Comparison of ENCODE assay signal across 8 cellular contexts in genomic region chr2:186485576-186485870, GRCh38. TPM values are rescaled to one million over a fixed set of nuclear protein-coding genes. Genes with fewer than 3 reads are reported as not detected.
DNase-seq lines count a peak whose midpoint lies in the region; ATAC-seq and TF ChIP-seq lines count a peak whose summit lies in the region.

No MANE protein-coding gene starts in this region.

- H3K27ac ChIP-seq in CD4-positive, alpha-beta T cell (ENCODE audit: low read depth, low read length) = peak overlapping the region; percentile 87
- H3K27ac ChIP-seq in colonic mucosa = peak overlapping the region; percentile 91

- peaks cover 29% of the 10 kb centered on the region for H3K36me3 Mint-ChIP-seq in CD4-positive, alpha-beta T cell (ENCODE audit: low read depth)
- H3K36me3 Mint-ChIP-seq in nephron progenitor cell (ENCODE audit: low read depth) = peaks cover 5% of the 10 kb centered on the region

- CTCF ChIA-PET in CD4-positive, alpha-beta T cell (lab: Charles Lee) = interaction anchor here (1.1 kb wide), 1 partner anchor 19 kb away, joined by 4 read pairs; no protein-coding TSS in a partner anchor

- no peak for TF ChIP-seq RAD21 in Ishikawa (IDR thresholded peaks at IDR 0.05; ENCODE audit: low read depth)

- H3K36me3 ChIP-seq in colonic mucosa = no peaks in the 10 kb centered on the region

- H3K27me3 Mint-ChIP-seq in CD4-positive, alpha-beta T cell = no peaks in the 10 kb centered on the region
- H3K27me3 Mint-ChIP-seq in nephron progenitor cell (ENCODE audit: low read depth, poor library complexity) = no peaks in the 10 kb centered on the region

- ATAC-seq in CD4-positive, alpha-beta T cell (ENCODE audit: poor library complexity) = no peak
- no peak for ATAC-seq in left lobe of liver

- peak overlapping the region; percentile 72 to 97 for H3K9ac ChIP-seq in colonic mucosa (ENCODE audit: low read depth in 2 of 2, low read length in 2 of 2)

- peaks cover 8% of the 10 kb centered on the region for H3K4me1 ChIP-seq in colonic mucosa

- POLR2A ChIA-PET in CD4-positive, alpha-beta T cell (lab: Charles Lee) = interaction anchor here (0.8 to 3.6 kb wide), 7 partner anchors 14 to 962 kb away, joined by 3 to 46 read pairs (median 4); partner anchors contain the start of genes CALCRL and ITGAV

- no peaks in the 10 kb centered on the region for H3K9me3 ChIP-seq in CD4-positive, alpha-beta T cell (ENCODE audit: control insufficient read depth, low read length)
- H3K9me3 ChIP-seq in colonic mucosa = no peaks in the 10 kb centered on the region

- peak overlapping the region; percentile 78 for H3K4me3 ChIP-seq in colonic mucosa

- TF ChIP-seq CTCF in CD4-positive, alpha-beta T cell (IDR thresholded peaks at IDR 0.05) = no peak
- no peak for TF ChIP-seq CTCF in colonic mucosa (IDR thresholded peaks at IDR 0.05)
- no peak for TF ChIP-seq CTCF in nephron progenitor cell (IDR thresholded peaks at IDR 0.05)

- peak overlapping the region; percentile 99 for H3K4me3 Mint-ChIP-seq in CD4-positive, alpha-beta T cell
- H3K4me3 Mint-ChIP-seq in nephron progenitor cell = peak overlapping the region; percentile 98

- peaks cover 73% of the 10 kb centered on the region for H3K4me1 Mint-ChIP-seq in CD4-positive, alpha-beta T cell (ENCODE audit: low read depth)
- H3K4me1 Mint-ChIP-seq in nephron progenitor cell = peaks cover 51% of the 10 kb centered on the region

- intact Hi-C loops in CD4-positive, alpha-beta T cell (cut with DNase I, micrococcal nuclease) = no loop called here
- intact Hi-C loops in colonic mucosa (cut with DNase I) = no loop called here

- DNase-seq in CD4-positive, alpha-beta T cell = no peak
- DNase-seq in colonic mucosa = no peak
- no peak for DNase-seq in nephron progenitor cell
- no peak for DNase-seq in NCI-H2081 (lab: John Stamatoyannopoulos, UW)
- DNase-seq in NCI-H446 (lab: John Stamatoyannopoulos, UW) = no peak
- DNase-seq in left lobe of liver (ENCODE audit: low spot score) = no peak
- no peak for DNase-seq in GM19240 (ENCODE audit: insufficient read length, low spot score)

- no peaks in the 10 kb centered on the region for H3K9me3 Mint-ChIP-seq in CD4-positive, alpha-beta T cell
- no peaks in the 10 kb centered on the region for H3K9me3 Mint-ChIP-seq in nephron progenitor cell

- H3K27me3 ChIP-seq in CD4-positive, alpha-beta T cell (ENCODE audit: control insufficient read depth, insufficient read depth, low read length) = no peaks in the 10 kb centered on the region
- H3K27me3 ChIP-seq in colonic mucosa = no peaks in the 10 kb centered on the region

- H3K27ac Mint-ChIP-seq in CD4-positive, alpha-beta T cell = peak overlapping the region; percentile 98
- H3K27ac Mint-ChIP-seq in nephron progenitor cell = peak overlapping the region; percentile 100

- TF ChIP-seq EP300 in Ishikawa (IDR thresholded peaks at IDR 0.05; ENCODE audit: borderline replicate concordance) = no peak

TF ChIP-seq in Ishikawa, 13 proteins besides CTCF, POLR2A, EP300 and RAD21:
- TF ChIP-seq USF1 (IDR thresholded peaks at IDR 0.05) (no peak), TEAD4 (IDR thresholded peaks at IDR 0.05) (peak; percentile 26)

RNA-seq across cellular contexts. Expression of gene ZC3H15, which starts 0.5 kb away (rescaled TPM):
- 100 to 1,000 TPM; 124 to 140 TPM for total RNA-seq in CD4-positive, alpha-beta T cell
- total RNA-seq in colonic mucosa = 10 to 100 TPM; 49.6 to 64.2 TPM
- total RNA-seq in left lobe of liver = 20.0 TPM
